ENCODE assay signal across 29 cellular contexts in the genomic region with DNA sequence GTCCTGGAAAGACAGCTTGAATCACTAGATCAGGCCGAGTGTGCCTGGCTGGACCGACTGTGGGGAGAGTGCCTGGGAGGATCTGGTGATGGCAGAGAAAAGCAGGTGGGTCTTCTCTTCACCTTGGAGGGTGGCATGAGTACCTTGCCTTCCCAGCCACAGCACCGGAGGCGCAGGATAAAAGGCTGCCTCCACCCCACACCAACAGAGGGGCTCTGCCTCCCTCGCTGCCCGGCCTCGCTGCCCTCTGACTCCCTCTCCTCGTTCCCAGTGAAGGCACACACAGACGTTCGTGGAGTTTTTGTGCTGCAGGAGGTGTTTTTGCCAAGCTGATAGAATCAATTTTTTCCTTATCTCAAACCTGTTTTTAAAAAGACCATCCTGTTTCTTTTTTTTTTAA.
"Had no signal": no experiment of that assay in that cellular context is flagged by ENCODE, and none has a peak within 500 bp of the region (broad histone marks: within the 10 kb centered on the region; RNA-seq: fewer than 3 reads in every experiment).

No MANE protein-coding gene starts in this region.

- H3K4me3 ChIP-seq: adrenal gland, body of pancreas, colonic mucosa, dorsolateral prefrontal cortex, gastrocnemius medialis had no signal

- H3K36me3 ChIP-seq: adrenal gland, colonic mucosa, gastrocnemius medialis had no signal

- H3K27ac ChIP-seq: adrenal gland, body of pancreas, colonic mucosa, dorsolateral prefrontal cortex, foreskin keratinocyte had no signal

- H3K4me1 Mint-ChIP-seq: activated CD4-positive, alpha-beta memory T cell treated with anti-CD3 and anti-CD28 coated beads, Interleukin-2, amount 10 ng/mL, durations not matched to agents 7 days and 5 days; activated CD4-positive, alpha-beta T cell treated with anti-CD3 and anti-CD28 coated beads for 36 hours; activated naive CD4-positive, alpha-beta T cell treated with anti-CD3 and anti-CD28 coated beads, Interleukin-2, amount 50 U/mL, for 24 hours had no signal

- H3K36me3 Mint-ChIP-seq: activated naive CD8-positive, alpha-beta T cell treated with anti-CD3 and anti-CD28 coated beads for 36 hours had no signal

- H3K4me3 Mint-ChIP-seq: activated CD4-positive, alpha-beta memory T cell treated with anti-CD3 and anti-CD28 coated beads, Interleukin-2, amount 10 ng/mL, durations not matched to agents 7 days and 5 days; activated CD4-positive, alpha-beta T cell treated with anti-CD3 and anti-CD28 coated beads for 36 hours; activated CD4-positive, alpha-beta T cell treated with anti-CD3 and anti-CD28 coated beads, Interleukin-2, amount 10 ng/mL, durations not matched to agents 24 days and 14 days; activated naive CD4-positive, alpha-beta T cell treated with anti-CD3 and anti-CD28 coated beads for 36 hours; activated naive CD4-positive, alpha-beta T cell treated with anti-CD3 and anti-CD28 coated beads, Interleukin-2, amount 50 U/mL, for 24 hours; activated naive CD8-positive, alpha-beta T cell treated with anti-CD3 and anti-CD28 coated beads for 36 hours; activated naive CD8-positive, alpha-beta T cell treated with anti-CD3 and anti-CD28 coated beads, Interleukin-2, amount 50 U/mL, for 24 hours; activated T-cell treated with anti-CD3 and anti-CD28 coated beads, Interleukin-2, amount 50 U/mL, for 24 hours; activated T-cell treated with anti-CD3 and anti-CD28 coated beads, Interleukin-2, amount 50 U/mL, for 72 hours; endodermal cell had no signal

- H3K27me3 ChIP-seq: adrenal gland, body of pancreas, colonic mucosa, dorsolateral prefrontal cortex, foreskin keratinocyte, gastrocnemius medialis had no signal

- DNase-seq: activated CD4-positive, alpha-beta memory T cell treated with anti-CD3 and anti-CD28 coated beads, Interleukin-2, amount 10 ng/mL, durations not matched to agents 7 days and 5 days; activated CD4-positive, alpha-beta T cell treated with anti-CD3 and anti-CD28 coated beads for 36 hours; activated CD4-positive, alpha-beta T cell treated with anti-CD3 and anti-CD28 coated beads, Interleukin-2, amount 10 ng/mL, durations not matched to agents 24 days and 14 days; activated CD4-positive, alpha-beta T cell treated with anti-CD3 and anti-CD28 coated beads, Interleukin-2, amount 50 U/mL, for 4 hours; activated CD4-positive, CD25-positive, alpha-beta regulatory T cell; activated CD4-positive, CD25-positive, alpha-beta regulatory T cell treated with anti-CD3 and anti-CD28 coated beads, Interleukin-2, amount 50 U/mL, for 72 hours; activated CD8-positive, alpha-beta memory T cell treated with anti-CD3 and anti-CD28 coated beads, Interleukin-2, amount 50 U/mL, for 48 hours; activated naive CD4-positive, alpha-beta T cell treated with anti-CD3 and anti-CD28 coated beads for 36 hours; activated naive CD8-positive, alpha-beta T cell treated with anti-CD3 and anti-CD28 coated beads for 36 hours; activated naive CD8-positive, alpha-beta T cell treated with anti-CD3 and anti-CD28 coated beads, Interleukin-2, amount 50 U/mL, for 24 hours; activated T-cell treated with anti-CD3 and anti-CD28 coated beads for 4 hours; activated T-cell treated with anti-CD3 and anti-CD28 coated beads, Interleukin-2, amount 50 U/mL, for 24 hours; activated T-cell treated with anti-CD3 and anti-CD28 coated beads, Interleukin-2, amount 50 U/mL, for 72 hours; adrenal gland; amygdala; aorta; body of pancreas; central memory CD4-positive, alpha-beta T cell; cerebellar nuclear complex; colonic mucosa; dorsolateral prefrontal cortex; effector memory CD4-positive, alpha-beta T cell; endodermal cell; foreskin keratinocyte; gastrocnemius medialis; glutamatergic neuron; T-helper 2 cell had no signal

- H3K27me3 Mint-ChIP-seq: activated CD4-positive, alpha-beta memory T cell treated with anti-CD3 and anti-CD28 coated beads, Interleukin-2, amount 10 ng/mL, durations not matched to agents 7 days and 5 days; activated CD4-positive, alpha-beta T cell treated with anti-CD3 and anti-CD28 coated beads for 36 hours; activated naive CD4-positive, alpha-beta T cell treated with anti-CD3 and anti-CD28 coated beads, Interleukin-2, amount 50 U/mL, for 24 hours; activated naive CD8-positive, alpha-beta T cell treated with anti-CD3 and anti-CD28 coated beads for 36 hours; activated T-cell treated with anti-CD3 and anti-CD28 coated beads, Interleukin-2, amount 50 U/mL, for 24 hours had no signal

- H3K4me1 ChIP-seq: body of pancreas, colonic mucosa, foreskin keratinocyte had no signal

- H3K9me3 ChIP-seq: adrenal gland, colonic mucosa had no signal

- ATAC-seq: activated CD4-positive, alpha-beta T cell treated with anti-CD3 and anti-CD28 coated beads for 36 hours; activated naive CD8-positive, alpha-beta T cell treated with anti-CD3 and anti-CD28 coated beads, Interleukin-2, amount 50 U/mL, for 24 hours; activated T-cell treated with anti-CD3 and anti-CD28 coated beads, Interleukin-2, amount 50 U/mL, for 72 hours; body of pancreas; esophagus mucosa; foreskin keratinocyte; gastrocnemius medialis had no signal

- H3K27ac Mint-ChIP-seq: activated CD4-positive, alpha-beta memory T cell treated with anti-CD3 and anti-CD28 coated beads, Interleukin-2, amount 10 ng/mL, durations not matched to agents 7 days and 5 days; activated CD4-positive, alpha-beta T cell treated with anti-CD3 and anti-CD28 coated beads for 36 hours; activated CD4-positive, alpha-beta T cell treated with anti-CD3 and anti-CD28 coated beads, Interleukin-2, amount 10 ng/mL, durations not matched to agents 24 days and 14 days; activated naive CD4-positive, alpha-beta T cell treated with anti-CD3 and anti-CD28 coated beads for 36 hours; activated naive CD4-positive, alpha-beta T cell treated with anti-CD3 and anti-CD28 coated beads, Interleukin-2, amount 50 U/mL, for 24 hours; activated naive CD8-positive, alpha-beta T cell treated with anti-CD3 and anti-CD28 coated beads for 36 hours; activated naive CD8-positive, alpha-beta T cell treated with anti-CD3 and anti-CD28 coated beads, Interleukin-2, amount 50 U/mL, for 24 hours; activated T-cell treated with anti-CD3 and anti-CD28 coated beads, Interleukin-2, amount 50 U/mL, for 24 hours; activated T-cell treated with anti-CD3 and anti-CD28 coated beads, Interleukin-2, amount 50 U/mL, for 72 hours; endodermal cell had no signal
